In genomic region chr16:20904507-20905079, GRCh38 we compare ENCODE assay signal across 8 cellular contexts. TPM values are rescaled to one million over a fixed set of nuclear protein-coding genes. Genes with fewer than 3 reads are reported as not detected.
A peak's percentile ranks its signal among the peaks of the same experiment; 100 is the strongest.
DNase-seq lines count a peak whose midpoint lies in the region; ATAC-seq and TF ChIP-seq lines count a peak whose summit lies in the region.

No MANE protein-coding gene starts in this region.

- TF ChIP-seq CTCF in AG09309 (IDR thresholded peaks at IDR 0.05; ENCODE audit: control insufficient read depth, insufficient read depth, low read depth, low read length, missing control alignments) (no peak), smooth muscle cell (IDR thresholded peaks at IDR 0.05; ENCODE audit: borderline replicate concordance, insufficient read depth, poor library complexity, severe bottlenecking) (no peak)

- peak overlapping the region; percentile 29 for H3K4me3 Mint-ChIP-seq in T-helper 1 cell treated with Interleukin-12 subunit alpha and Interleukin-12 subunit beta and Interleukin-4 antibody, amounts not matched to agents 30 μg/mL and 1 μg/mL, for 36 hours

- H3F3A ChIP-seq in smooth muscle cell (ENCODE audit: low read depth) = peaks cover 19% of the 10 kb centered on the region

- peaks cover 54% of the 10 kb centered on the region for H3K4me1 Mint-ChIP-seq in T-helper 1 cell treated with Interleukin-12 subunit alpha and Interleukin-12 subunit beta and Interleukin-4 antibody, amounts not matched to agents 30 μg/mL and 1 μg/mL, for 36 hours (ENCODE audit: low read depth)

- 50% methylated on average over 3 of the region's 3 CpGs for WGBS in smooth muscle cell (ENCODE audit: low lambda C conversion rate)

- peak overlapping the region; percentile 78 for H3K27ac ChIP-seq in smooth muscle cell (ENCODE audit: low read depth)

- H3K27me3 ChIP-seq in smooth muscle cell (ENCODE audit: low read depth) = no peaks in the 10 kb centered on the region

- H3K4me2 ChIP-seq in smooth muscle cell = peak overlapping the region; percentile 69

- no peaks in the 10 kb centered on the region for H3K9me3 ChIP-seq in smooth muscle cell (replicated peaks; ENCODE audit: low read depth)

- ATAC-seq in GM18861 (IDR thresholded peaks at IDR 0.05; ENCODE audit: unreplicated experiment) = no peak
- no peak for ATAC-seq in GM21381 (IDR thresholded peaks at IDR 0.05; ENCODE audit: unreplicated experiment)

- no peaks in the 10 kb centered on the region for H3K27me3 Mint-ChIP-seq in T-helper 1 cell treated with Interleukin-12 subunit alpha and Interleukin-12 subunit beta and Interleukin-4 antibody, amounts not matched to agents 30 μg/mL and 1 μg/mL, for 36 hours (ENCODE audit: low read depth)

- peaks cover 29% of the 10 kb centered on the region for H3K4me1 ChIP-seq in smooth muscle cell (ENCODE audit: low read depth)

- peak overlapping the region; percentile 60 for H3K27ac Mint-ChIP-seq in T-helper 1 cell treated with Interleukin-12 subunit alpha and Interleukin-12 subunit beta and Interleukin-4 antibody, amounts not matched to agents 30 μg/mL and 1 μg/mL, for 36 hours

- no peaks in the 10 kb centered on the region for H3K36me3 ChIP-seq in smooth muscle cell (ENCODE audit: low read depth)

- peaks cover 33% of the 10 kb centered on the region for H3K36me3 Mint-ChIP-seq in T-helper 1 cell treated with Interleukin-12 subunit alpha and Interleukin-12 subunit beta and Interleukin-4 antibody, amounts not matched to agents 30 μg/mL and 1 μg/mL, for 36 hours (ENCODE audit: low read depth)

- peak; percentile 63 for DNase-seq in AG09309 (ENCODE audit: low read depth)
- DNase-seq in HCEC 1CT = peak; percentile 80
- peak; percentile 68 for DNase-seq in fibroblast of gingiva (ENCODE audit: low read depth)
- no peak for DNase-seq in smooth muscle cell (lab: John Stamatoyannopoulos, UW; ENCODE audit: unreplicated experiment)
- DNase-seq in iPS-NIHi11 (ENCODE audit: low spot score) = no peak

- no peak overlapping the region for H3K4me3 ChIP-seq in AG09309 (ENCODE audit: control insufficient read depth, low read depth, low read length)
- H3K4me3 ChIP-seq in smooth muscle cell = no peak overlapping the region

- H2AFZ ChIP-seq in smooth muscle cell (ENCODE audit: low read depth) = no peak overlapping the region

- H4K20me1 ChIP-seq in smooth muscle cell (ENCODE audit: low read depth) = peaks cover 1% of the 10 kb centered on the region

- H3K79me2 ChIP-seq in smooth muscle cell (ENCODE audit: low read depth) = peaks cover 13% of the 10 kb centered on the region

- H3K9me3 Mint-ChIP-seq in T-helper 1 cell treated with Interleukin-12 subunit alpha and Interleukin-12 subunit beta and Interleukin-4 antibody, amounts not matched to agents 30 μg/mL and 1 μg/mL, for 36 hours = no peaks in the 10 kb centered on the region

- H3K9ac ChIP-seq in smooth muscle cell (ENCODE audit: low read depth) = no peak overlapping the region

RNA-seq across cellular contexts. Expression of gene LYRM1, which starts 4.0 kb away (rescaled TPM):
- total RNA-seq in smooth muscle cell = 10.2 and 18.6 TPM in 2 replicates
- polyA plus RNA-seq in smooth muscle cell = 11.7 and 15.3 TPM in 2 replicates

RNA-seq across cellular contexts. Expression of gene DCUN1D3, which starts 4.4 kb away (rescaled TPM):
- 36.3 and 37.8 TPM in 2 replicates for total RNA-seq in smooth muscle cell
- polyA plus RNA-seq in smooth muscle cell = 12.6 and 13.5 TPM in 2 replicates

Comparison
In these comparisons a context has a peak if more than half of its experiments do, and no peak if none do; other contexts are left out.
1. DNase-seq: peak in AG09309 (single experiment), HCEC 1CT (single experiment) and fibroblast of gingiva (single experiment); none in smooth muscle cell (single experiment) and iPS-NIHi11 (single experiment).